Comparison of ENCODE assay signal across 17 cellular contexts in the genomic region with DNA sequence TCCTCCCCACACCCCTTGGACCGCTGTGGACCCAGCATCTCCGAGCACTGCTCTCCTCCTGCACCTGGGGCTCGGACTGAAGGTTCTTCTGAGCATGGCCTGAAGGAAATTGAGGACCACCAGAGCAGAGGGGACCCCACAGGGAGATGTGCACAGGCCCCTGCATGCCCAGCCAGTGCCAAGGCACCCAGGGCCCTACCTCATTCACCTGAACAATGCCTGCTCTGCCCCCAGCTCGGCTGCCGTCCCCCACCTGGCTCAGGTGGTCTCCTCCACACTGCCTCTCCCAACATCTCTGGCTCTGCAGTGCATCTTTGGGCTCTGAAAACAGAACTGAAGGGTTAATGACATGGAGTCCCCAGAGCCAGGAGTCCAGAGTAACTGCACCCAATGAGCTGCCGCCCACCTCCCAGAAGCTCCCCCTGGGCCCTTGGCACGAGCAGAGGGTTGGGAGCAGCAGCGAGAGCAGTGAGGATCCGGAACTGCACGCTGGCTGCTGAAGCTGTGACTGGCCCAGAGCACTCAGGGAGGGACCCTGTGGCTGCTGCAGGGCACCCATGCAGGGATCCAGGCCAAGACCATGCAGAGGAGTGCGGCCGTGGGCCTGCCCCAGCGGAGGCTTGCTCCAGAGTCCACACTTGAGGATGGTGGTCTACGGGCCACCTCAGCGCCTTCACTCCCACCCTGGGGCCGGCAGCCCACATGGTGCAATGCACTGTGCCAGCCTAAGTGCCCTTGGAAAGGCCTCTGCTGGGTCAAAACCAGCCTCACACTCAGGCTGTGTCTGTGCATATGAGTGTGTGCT.
DNase-seq lines count a peak whose midpoint lies in the region; ATAC-seq and TF ChIP-seq lines count a peak whose summit lies in the region.
"Had no signal": no experiment of that assay in that cellular context is flagged by ENCODE, and none has a peak within 500 bp of the region (broad histone marks: within the 10 kb centered on the region; RNA-seq: fewer than 3 reads in every experiment).

No MANE protein-coding gene starts in this region.

- H3K4me1 Mint-ChIP-seq in osteocyte (ENCODE audit: unreplicated experiment) = no peaks in the 10 kb centered on the region
- H3K4me1 Mint-ChIP-seq: CD4-positive, CD25-positive, alpha-beta regulatory T cell had no signal

- peaks cover 28% of the 10 kb centered on the region for H3K9me3 Mint-ChIP-seq in osteocyte (ENCODE audit: unreplicated experiment)

- intact Hi-C loops in lower leg skin (cut with DNase I; ENCODE audit: low total_unique reads) = no loop called here

- H3K36me3 Mint-ChIP-seq in osteocyte (ENCODE audit: unreplicated experiment) = no peaks in the 10 kb centered on the region
- H3K36me3 Mint-ChIP-seq: CD4-positive, CD25-positive, alpha-beta regulatory T cell had no signal

- no peak overlapping the region for H3K4me3 ChIP-seq in lower leg skin (ENCODE audit: low read depth, poor library complexity, severe bottlenecking)
- H3K4me3 ChIP-seq: BLaER1 treated with 17β-estradiol and CSF1 and Interleukin-3, amounts not matched to agents 10 nM and 100 nM; GM12878 had no signal

- H3K4me3 Mint-ChIP-seq in osteocyte (ENCODE audit: unreplicated experiment) = no peak overlapping the region
- H3K4me3 Mint-ChIP-seq: CD4-positive, CD25-positive, alpha-beta regulatory T cell; HFFc6 had no signal

- TF ChIP-seq CTCF in GM13977 (IDR thresholded peaks at IDR 0.05; ENCODE audit: extremely low read depth, insufficient read depth, missing control alignments) (no peak), lower leg skin (IDR thresholded peaks at IDR 0.05) (no peak), osteocyte (IDR thresholded peaks at IDR 0.05) (no peak)

- H3K27ac ChIP-seq in substantia nigra (ENCODE audit: low read depth, low read length, poor library complexity, severe bottlenecking) = no peak overlapping the region
- H3K27ac ChIP-seq: BLaER1 treated with 17β-estradiol and CSF1 and Interleukin-3, amounts not matched to agents 10 nM and 100 nM; HL-60 had no signal

- H3K27me3 Mint-ChIP-seq in osteocyte (ENCODE audit: unreplicated experiment) = no peaks in the 10 kb centered on the region

- ATAC-seq in esophagus mucosa (peak; percentile 16), HG03280 (IDR thresholded peaks at IDR 0.05; ENCODE audit: unreplicated experiment) (no peak)
- ATAC-seq: GM12878 had no signal

- WGBS in lower leg skin, 2 donors = 75 to 78% methylated on average over 14 of the region's 16 CpGs

- in situ Hi-C loops in GM13977 (cut with MboI; ENCODE audit: low pct_unique_long_range_greater_than_20kb, low sequenced_read_pairs, unreplicated experiment) = no loop called here

- DNase-seq in GM13977 (ENCODE audit: low spot score) (peak; percentile 5), lower leg skin (ENCODE audit: low spot score in 2 of 2) (peak; percentile 8 to 83), osteocyte (ENCODE audit: extremely low spot score, unreplicated experiment) (peak; percentile 78), substantia nigra (lab: John Stamatoyannopoulos, UW) (no peak), ecto neural progenitor cell (ENCODE audit: low spot score) (no peak)
- DNase-seq: ACHN; Calu3; CD4-positive, CD25-positive, alpha-beta regulatory T cell; DMS 273 treated with DMSO at 0.1 percent for 48 hours; DMS79; HCEC 1CT; HFFc6 had no signal

- no peak for TF ChIP-seq POLR2A in lower leg skin (IDR thresholded peaks at IDR 0.05)

- H3K27ac Mint-ChIP-seq in osteocyte (ENCODE audit: unreplicated experiment) = no peak overlapping the region
- H3K27ac Mint-ChIP-seq: CD4-positive, CD25-positive, alpha-beta regulatory T cell; HFFc6 had no signal

Comparison
In these comparisons a context has a peak if more than half of its experiments do, and no peak if none do; other contexts are left out.
1. DNase-seq: peak in GM13977 (single experiment), lower leg skin (2 of 2) and osteocyte (single experiment); none in substantia nigra (0 of 49) and ecto neural progenitor cell (single experiment).